In genomic region chr2:235001237-235002133, GRCh38 we compare ENCODE assay signal across 2 cellular contexts.
A peak's percentile ranks its signal among the peaks of the same experiment; 100 is the strongest.
TF ChIP-seq lines count a peak whose summit lies in the region.

No MANE protein-coding gene starts in this region.

TF ChIP-seq in SK-N-SH, 30 proteins besides CTCF, POLR2A, EP300 and RAD21:
- TF ChIP-seq PBX3 (IDR thresholded peaks at IDR 0.05): no peak
- TF ChIP-seq NRF1 (IDR thresholded peaks at IDR 0.05; ENCODE audit: low read depth, low read length): no peak
- no peak for TF ChIP-seq FOXJ3 (CRISPR knock-in tag; IDR thresholded peaks at IDR 0.05)
- TF ChIP-seq POLR2AphosphoS5 (IDR thresholded peaks at IDR 0.05; ENCODE audit: low read depth, low read length): 0 out of 2 replicates have a peak, but pooled peaks have one; percentile 4
- TF ChIP-seq USF2 (IDR thresholded peaks at IDR 0.05; ENCODE audit: borderline replicate concordance, low read depth, low read length): no peak
- TF ChIP-seq GATA2 (CRISPR knock-in tag; IDR thresholded peaks at IDR 0.05): peak; percentile 72

TF ChIP-seq in liver, 16 proteins besides CTCF, POLR2A, EP300 and RAD21:
- no peak for TF ChIP-seq FOXA1 (IDR thresholded peaks at IDR 0.05)
- no peak for TF ChIP-seq EGR1 (IDR thresholded peaks at IDR 0.05; ENCODE audit: low read depth in 2 of 2)
- TF ChIP-seq HNF4G (IDR thresholded peaks at IDR 0.05): no peak
- no peak for TF ChIP-seq YY1 (IDR thresholded peaks at IDR 0.05)
- no peak for TF ChIP-seq FOXA2 (IDR thresholded peaks at IDR 0.05)
- TF ChIP-seq HNF4A (conservative IDR thresholded peaks at IDR 0.05): no peak
- TF ChIP-seq ATF3 (IDR thresholded peaks at IDR 0.05): no peak
- TF ChIP-seq TAF1 (conservative IDR thresholded peaks at IDR 0.05): peak; percentile 0
